Comparison of ENCODE assay signal across 1 cellular context in the genomic region with DNA sequence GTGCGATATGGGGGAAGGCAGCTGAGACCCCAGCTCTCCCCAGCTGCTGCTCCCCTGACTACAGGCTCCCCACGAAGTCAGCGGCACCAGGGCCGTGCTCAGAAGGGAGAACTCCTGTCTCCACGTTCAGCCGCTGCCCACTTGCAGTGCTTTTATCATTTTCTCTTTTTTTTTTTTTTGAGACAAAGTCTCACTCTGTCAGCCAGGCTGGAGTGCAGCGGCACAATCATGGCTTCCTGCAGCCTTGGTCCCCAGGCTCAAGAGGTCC.
TF ChIP-seq lines count a peak whose summit lies in the region.

No MANE protein-coding gene starts in this region.

TF ChIP-seq in liver, 16 proteins besides CTCF, POLR2A, EP300 and RAD21:
- TF ChIP-seq, protein P1, sequence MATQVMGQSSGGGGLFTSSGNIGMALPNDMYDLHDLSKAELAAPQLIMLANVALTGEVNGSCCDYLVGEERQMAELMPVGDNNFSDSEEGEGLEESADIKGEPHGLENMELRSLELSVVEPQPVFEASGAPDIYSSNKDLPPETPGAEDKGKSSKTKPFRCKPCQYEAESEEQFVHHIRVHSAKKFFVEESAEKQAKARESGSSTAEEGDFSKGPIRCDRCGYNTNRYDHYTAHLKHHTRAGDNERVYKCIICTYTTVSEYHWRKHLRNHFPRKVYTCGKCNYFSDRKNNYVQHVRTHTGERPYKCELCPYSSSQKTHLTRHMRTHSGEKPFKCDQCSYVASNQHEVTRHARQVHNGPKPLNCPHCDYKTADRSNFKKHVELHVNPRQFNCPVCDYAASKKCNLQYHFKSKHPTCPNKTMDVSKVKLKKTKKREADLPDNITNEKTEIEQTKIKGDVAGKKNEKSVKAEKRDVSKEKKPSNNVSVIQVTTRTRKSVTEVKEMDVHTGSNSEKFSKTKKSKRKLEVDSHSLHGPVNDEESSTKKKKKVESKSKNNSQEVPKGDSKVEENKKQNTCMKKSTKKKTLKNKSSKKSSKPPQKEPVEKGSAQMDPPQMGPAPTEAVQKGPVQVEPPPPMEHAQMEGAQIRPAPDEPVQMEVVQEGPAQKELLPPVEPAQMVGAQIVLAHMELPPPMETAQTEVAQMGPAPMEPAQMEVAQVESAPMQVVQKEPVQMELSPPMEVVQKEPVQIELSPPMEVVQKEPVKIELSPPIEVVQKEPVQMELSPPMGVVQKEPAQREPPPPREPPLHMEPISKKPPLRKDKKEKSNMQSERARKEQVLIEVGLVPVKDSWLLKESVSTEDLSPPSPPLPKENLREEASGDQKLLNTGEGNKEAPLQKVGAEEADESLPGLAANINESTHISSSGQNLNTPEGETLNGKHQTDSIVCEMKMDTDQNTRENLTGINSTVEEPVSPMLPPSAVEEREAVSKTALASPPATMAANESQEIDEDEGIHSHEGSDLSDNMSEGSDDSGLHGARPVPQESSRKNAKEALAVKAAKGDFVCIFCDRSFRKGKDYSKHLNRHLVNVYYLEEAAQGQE (IDR thresholded peaks at IDR 0.05), result no peak
- TF ChIP-seq GABPA (IDR thresholded peaks at IDR 0.05 in 1 of 2, conservative IDR thresholded peaks at IDR 0.05 in 1 of 2) (no peak), JUND (IDR thresholded peaks at IDR 0.05) (no peak), HNF4A (conservative IDR thresholded peaks at IDR 0.05) (no peak), FOXA2 (IDR thresholded peaks at IDR 0.05) (no peak), FOXA1 (IDR thresholded peaks at IDR 0.05) (no peak), HNF4G (IDR thresholded peaks at IDR 0.05) (no peak), RXRA (IDR thresholded peaks at IDR 0.05) (no peak), NR2F2 (IDR thresholded peaks at IDR 0.05) (no peak), TAF1 (conservative IDR thresholded peaks at IDR 0.05) (no peak), SP1 (IDR thresholded peaks at IDR 0.05) (no peak), EGR1 (IDR thresholded peaks at IDR 0.05; ENCODE audit: low read depth in 2 of 2) (no peak), YY1 (IDR thresholded peaks at IDR 0.05) (no peak)
- TF ChIP-seq, protein P2, sequence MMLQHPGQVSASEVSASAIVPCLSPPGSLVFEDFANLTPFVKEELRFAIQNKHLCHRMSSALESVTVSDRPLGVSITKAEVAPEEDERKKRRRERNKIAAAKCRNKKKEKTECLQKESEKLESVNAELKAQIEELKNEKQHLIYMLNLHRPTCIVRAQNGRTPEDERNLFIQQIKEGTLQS (IDR thresholded peaks at IDR 0.05), result no peak
- TF ChIP-seq, protein P3, sequence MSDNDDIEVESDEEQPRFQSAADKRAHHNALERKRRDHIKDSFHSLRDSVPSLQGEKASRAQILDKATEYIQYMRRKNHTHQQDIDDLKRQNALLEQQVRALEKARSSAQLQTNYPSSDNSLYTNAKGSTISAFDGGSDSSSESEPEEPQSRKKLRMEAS (IDR thresholded peaks at IDR 0.05), result no peak
- TF ChIP-seq, protein P4, sequence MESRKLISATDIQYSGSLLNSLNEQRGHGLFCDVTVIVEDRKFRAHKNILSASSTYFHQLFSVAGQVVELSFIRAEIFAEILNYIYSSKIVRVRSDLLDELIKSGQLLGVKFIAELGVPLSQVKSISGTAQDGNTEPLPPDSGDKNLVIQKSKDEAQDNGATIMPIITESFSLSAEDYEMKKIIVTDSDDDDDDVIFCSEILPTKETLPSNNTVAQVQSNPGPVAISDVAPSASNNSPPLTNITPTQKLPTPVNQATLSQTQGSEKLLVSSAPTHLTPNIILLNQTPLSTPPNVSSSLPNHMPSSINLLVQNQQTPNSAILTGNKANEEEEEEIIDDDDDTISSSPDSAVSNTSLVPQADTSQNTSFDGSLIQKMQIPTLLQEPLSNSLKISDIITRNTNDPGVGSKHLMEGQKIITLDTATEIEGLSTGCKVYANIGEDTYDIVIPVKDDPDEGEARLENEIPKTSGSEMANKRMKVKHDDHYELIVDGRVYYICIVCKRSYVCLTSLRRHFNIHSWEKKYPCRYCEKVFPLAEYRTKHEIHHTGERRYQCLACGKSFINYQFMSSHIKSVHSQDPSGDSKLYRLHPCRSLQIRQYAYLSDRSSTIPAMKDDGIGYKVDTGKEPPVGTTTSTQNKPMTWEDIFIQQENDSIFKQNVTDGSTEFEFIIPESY (IDR thresholded peaks at IDR 0.05), result no peak
